In genomic region chr1:37476460-37477197, GRCh38 we compare ENCODE assay signal across 8 cellular contexts. TPM values are rescaled to one million over a fixed set of nuclear protein-coding genes. Genes with fewer than 3 reads are reported as not detected.
DNase-seq lines count a peak whose midpoint lies in the region; FAIRE-seq lines count a peak whose summit lies in the region.

No MANE protein-coding gene starts in this region.

- 0 to 7% (median 6%) methylated on average over 5 of the region's 5 CpGs for WGBS in small intestine, 3 donors

- no peaks in the 10 kb centered on the region for H3K27me3 ChIP-seq in small intestine (ENCODE audit: control insufficient read depth in 2 of 2, insufficient read depth in 2 of 2, low read length in 2 of 2)

- DNase-seq in Daoy (ENCODE audit: low read depth) (peak; percentile 93), astrocyte of the hippocampus (ENCODE audit: low read depth, low spot score) (peak; percentile 86), iPS-NIHi7 (ENCODE audit: extremely low spot score) (peak; percentile 41), small intestine (peak; percentile 88), GM19240 (ENCODE audit: insufficient read length, low spot score) (no peak), activated gamma-delta T cell treated with Interleukin-2 at 50 U/mL for 16 hours (no peak), NCI-H1930 (lab: John Stamatoyannopoulos, UW) (no peak)

- peaks cover 43% of the 10 kb centered on the region for H3K36me3 ChIP-seq in KOPT-K1 (ENCODE audit: insufficient read depth, low read length)
- peaks cover 13% of the 10 kb centered on the region in 2 donors for H3K36me3 ChIP-seq in small intestine (ENCODE audit: control insufficient read depth in 2 of 2, insufficient read depth in 2 of 2, low read length in 2 of 2)

- H3K9me3 ChIP-seq in KOPT-K1 (ENCODE audit: insufficient read depth, low read length, poor library complexity, severe bottlenecking): no peaks in the 10 kb centered on the region
- H3K9me3 ChIP-seq in small intestine (ENCODE audit: control insufficient read depth, low read depth): no peaks in the 10 kb centered on the region

- H3K27ac ChIP-seq in KOPT-K1 (ENCODE audit: low read depth, low read length, poor library complexity, severe bottlenecking): peak overlapping the region; percentile 49
- peak overlapping the region; percentile 97 to 99 for H3K27ac ChIP-seq in small intestine (ENCODE audit: low read depth in 1 of 2, low read length in 1 of 2)

- H3K4me1 ChIP-seq in small intestine (ENCODE audit: control insufficient read depth in 2 of 2, insufficient read depth in 1 of 2, low read depth in 1 of 2, low read length in 1 of 2): peaks cover 12 to 19% of the 10 kb centered on the region in 2 donors

- no peak for FAIRE-seq in small intestine (lab: Jason Lieb, UNC)

- H3K4me3 ChIP-seq in small intestine (ENCODE audit: low read depth in 1 of 2, low read length in 2 of 2): peak overlapping the region; percentile 71 to 93

RNA-seq across cellular contexts. Expression of gene ZC3H12A, which starts 2.2 kb away (rescaled TPM):
- total RNA-seq in Daoy (2014; rRNA removed; shearing (Covaris generic)): 15.2 and 18.1 TPM in 2 replicates
- polyA plus RNA-seq in small intestine: 10 to 100 TPM; 12.4 to 24.6 (median 16.8) TPM

RNA-seq across cellular contexts. Expression of gene MEAF6, which starts 37.9 kb away (rescaled TPM):
- 83.8 and 98.8 TPM in 2 replicates for total RNA-seq in Daoy (2014; rRNA removed; shearing (Covaris generic))
- polyA plus RNA-seq in small intestine: 10 to 100 TPM; 41.9 to 50.3 (median 47.5) TPM

Comparison
In these comparisons a context has a peak if more than half of its experiments do, and no peak if none do; other contexts are left out.
1. DNase-seq: peak in Daoy (single experiment), astrocyte of the hippocampus (single experiment), iPS-NIHi7 (single experiment) and small intestine (single experiment); none in GM19240 (single experiment), activated gamma-delta T cell treated with Interleukin-2 at 50 U/mL for 16 hours (single experiment) and NCI-H1930 (0 of 2).